Comparison of ENCODE assay signal across 1 cellular context in genomic region chr11:119157088-119157487, GRCh38.
TF ChIP-seq lines count a peak whose summit lies in the region.

No MANE protein-coding gene starts in this region.

TF ChIP-seq in K562, 482 proteins besides CTCF, POLR2A, EP300 and RAD21:
- TF ChIP-seq BCL6 (CRISPR knock-in tag; IDR thresholded peaks at IDR 0.05) (no peak), CXXC5 (CRISPR knock-in tag; IDR thresholded peaks at IDR 0.05) (no peak), ZNF717 (CRISPR knock-in tag; IDR thresholded peaks at IDR 0.05) (no peak), PRMT5 (CRISPR knock-in tag; IDR thresholded peaks at IDR 0.05) (no peak), NFIC (IDR thresholded peaks at IDR 0.05) (peak; percentile 85), ZNF445 (CRISPR knock-in tag; IDR thresholded peaks at IDR 0.05; ENCODE audit: low read depth) (no peak)
